ENCODE assay signal across 13 cellular contexts in the genomic region with DNA sequence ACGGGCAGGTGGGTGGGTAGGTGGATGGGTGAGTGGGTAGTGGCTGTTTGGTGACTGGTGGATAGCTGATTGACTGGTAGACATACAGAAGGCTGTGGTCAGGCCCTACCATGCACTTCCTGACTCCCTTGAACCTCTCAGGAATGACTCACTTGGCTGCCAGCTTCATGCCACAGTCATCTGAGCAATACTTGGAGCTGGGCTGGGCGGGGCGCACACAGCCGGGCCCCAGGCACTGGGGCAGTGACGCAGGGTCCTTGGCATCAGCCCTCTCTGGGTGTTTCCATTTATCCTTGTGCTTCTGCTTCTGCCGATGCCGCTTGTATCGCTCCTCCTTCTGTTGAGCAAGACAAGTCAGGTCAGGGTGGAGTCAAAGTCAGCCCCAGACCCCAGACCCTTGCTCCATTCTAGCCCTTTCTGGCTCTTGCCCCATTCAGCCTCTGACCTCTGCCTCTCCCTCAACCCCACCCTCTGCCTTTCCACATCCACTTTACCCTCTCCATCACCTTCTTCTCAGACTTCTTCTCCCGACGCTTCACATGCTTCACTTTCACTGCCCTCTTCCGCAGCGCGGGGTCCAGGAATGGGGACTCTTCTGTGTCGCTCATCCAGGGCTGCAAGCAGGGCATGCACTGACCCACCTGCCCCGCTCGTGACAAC. TPM values are rescaled to one million over a fixed set of nuclear protein-coding genes. Genes with fewer than 3 reads are reported as not detected.
DNase-seq lines count a peak whose midpoint lies in the region; ATAC-seq and TF ChIP-seq lines count a peak whose summit lies in the region.
"Had no signal": no experiment of that assay in that cellular context is flagged by ENCODE, and none has a peak within 500 bp of the region (broad histone marks: within the 10 kb centered on the region; RNA-seq: fewer than 3 reads in every experiment).

No MANE protein-coding gene starts in this region.

- H3K27me3 Mint-ChIP-seq in T-helper 17 cell, result no peaks in the 10 kb centered on the region

- no peak overlapping the region for H3K27ac Mint-ChIP-seq in T-helper 17 cell

- no peak overlapping the region for H3K9ac ChIP-seq in DND-41 (ENCODE audit: low read depth, low read length)

- H3K27me3 ChIP-seq in DND-41 (ENCODE audit: insufficient read depth, low read length, poor library complexity) (no peaks in the 10 kb centered on the region), esophagus (ENCODE audit: control insufficient read depth in 1 of 2, insufficient read depth in 2 of 2, low read length in 2 of 2) (no peaks in the 10 kb centered on the region), right atrium auricular region (no peaks in the 10 kb centered on the region)
- H3K27me3 ChIP-seq: esophagus muscularis mucosa, vagina had no signal

- DNase-seq in 8988T, result peak; percentile 66
- no peak for DNase-seq in DND-41
- no peak for DNase-seq in T-helper 17 cell
- DNase-seq in NCI-H748 treated with DMSO at 0.1 percent for 48 hours (lab: John Stamatoyannopoulos, UW), result no peak
- no peak for DNase-seq in right atrium auricular region (ENCODE audit: low spot score)
- no peak for DNase-seq in OCI-M1 (lab: John Stamatoyannopoulos, UW)
- DNase-seq: NCI-H1092 had no signal

- H3K4me1 ChIP-seq in DND-41 (ENCODE audit: insufficient read depth, low read length), result peaks cover 51% of the 10 kb centered on the region
- H3K4me1 ChIP-seq in esophagus (ENCODE audit: control insufficient read depth in 2 of 2, insufficient read depth in 2 of 2, low read length in 1 of 2), result peaks cover 4 to 24% of the 10 kb centered on the region in 2 donors
- peaks cover 0 to 35% of the 10 kb centered on the region in 2 donors for H3K4me1 ChIP-seq in right atrium auricular region

- H3K4me3 Mint-ChIP-seq in T-helper 17 cell, result peak overlapping the region; percentile 67

- peak overlapping the region; percentile 3; the same call in 1 of the 2 replicates for H3K4me2 ChIP-seq in DND-41 (ENCODE audit: insufficient read depth, low read length)
- H3K4me2 ChIP-seq: smooth muscle cell had no signal

- H3K27ac ChIP-seq in DND-41 (ENCODE audit: low read length), result no peak overlapping the region
- peak overlapping the region; percentile 9 to 83 for H3K27ac ChIP-seq in esophagus (ENCODE audit: low read depth in 2 of 2, low read length in 1 of 2)
- H3K27ac ChIP-seq in right atrium auricular region, result no peak overlapping the region
- H3K27ac ChIP-seq: esophagus muscularis mucosa, HL-60, vagina had no signal

- H4K20me1 ChIP-seq in DND-41 (ENCODE audit: insufficient read depth, low read length), result peaks cover 6% of the 10 kb centered on the region; the same call in 1 of the 2 replicates

- H3K36me3 ChIP-seq in DND-41 (ENCODE audit: insufficient read depth, low read length) (peaks cover 57% of the 10 kb centered on the region), esophagus (ENCODE audit: control insufficient read depth in 2 of 2, insufficient read depth in 2 of 2, low read length in 1 of 2) (peaks cover 11 to 34% of the 10 kb centered on the region in 2 donors), right atrium auricular region (peaks cover 34% of the 10 kb centered on the region)

- no peak overlapping the region for H2AFZ ChIP-seq in DND-41 (ENCODE audit: low read depth, low read length)

- peaks cover 24% of the 10 kb centered on the region for H3K36me3 Mint-ChIP-seq in T-helper 17 cell (ENCODE audit: low read depth)

- H3K4me3 ChIP-seq in DND-41 (ENCODE audit: low read depth in 1 of 2, low read length in 2 of 2) (no peak overlapping the region), esophagus (ENCODE audit: low read depth in 1 of 2, low read length in 2 of 2) (no peak overlapping the region), right atrium auricular region (no peak overlapping the region)
- H3K4me3 ChIP-seq: esophagus muscularis mucosa, smooth muscle cell, vagina had no signal

- peaks cover 57% of the 10 kb centered on the region for H3K79me2 ChIP-seq in DND-41 (ENCODE audit: insufficient read depth, low read length)

- no peak for TF ChIP-seq CTCF in DND-41 (IDR thresholded peaks at IDR 0.05; ENCODE audit: borderline replicate concordance, extremely low read depth, low read length, poor library complexity, severe bottlenecking)
- no peak for TF ChIP-seq CTCF in right atrium auricular region (IDR thresholded peaks at IDR 0.05)

- peaks cover 51% of the 10 kb centered on the region for H3K4me1 Mint-ChIP-seq in T-helper 17 cell

- ATAC-seq in DND-41 (ENCODE audit: insufficient read depth, low read depth) (no peak), T-helper 17 cell (no peak), HG02678 (IDR thresholded peaks at IDR 0.05; ENCODE audit: unreplicated experiment) (no peak)

- WGBS in esophagus, 2 donors, result 74 to 79% methylated on average over 16 of the region's 16 CpGs

- H3K9me3 ChIP-seq in DND-41 (ENCODE audit: insufficient read depth, low read length, severe bottlenecking) (no peaks in the 10 kb centered on the region), T-helper 17 cell (ENCODE audit: control insufficient read depth, low read length, poor library complexity, severe bottlenecking) (no peaks in the 10 kb centered on the region), esophagus (ENCODE audit: control insufficient read depth in 2 of 2, insufficient read depth in 1 of 2, low read depth in 1 of 2, low read length in 1 of 2) (no peaks in the 10 kb centered on the region), right atrium auricular region (no peaks in the 10 kb centered on the region)
- H3K9me3 ChIP-seq: esophagus muscularis mucosa, vagina had no signal

RNA-seq across cellular contexts. Expression of a gene that starts 3.0 kb away (rescaled TPM):
- 10 to 100 TPM; 88.9 to 89.1 TPM for total RNA-seq in T-helper 17 cell
- 10 to 100 TPM; 32.5 to 34.8 TPM for polyA plus RNA-seq in esophagus
- 10 to 100 TPM; 47.9 to 77.1 TPM for total RNA-seq in right atrium auricular region

RNA-seq across cellular contexts. Expression of a gene that starts 3.1 kb away (rescaled TPM):
- total RNA-seq in T-helper 17 cell (100 to 1,000 TPM; 118 to 129 TPM), right atrium auricular region (10 to 100 TPM; 17.1 to 38.3 TPM)
- polyA plus RNA-seq in esophagus, result 10 to 100 TPM; 51.1 to 81.5 TPM

RNA-seq across cellular contexts. Expression of a gene that starts 18.1 kb away (rescaled TPM):
- total RNA-seq in T-helper 17 cell, result under 1 TPM; 0.42 to 0.70 TPM
- polyA plus RNA-seq in esophagus, result under 1 TPM; 0.13 to 0.33 TPM
- total RNA-seq in right atrium auricular region, result under 1 TPM in 1 of 2 donors, not detected in 1; 0.30 TPM
- total RNA-seq: vagina had no signal

Comparison
In these comparisons a context has a peak if more than half of its experiments do, and no peak if none do; other contexts are left out.
1. H3K27ac ChIP-seq: peak in esophagus (2 of 2); none in DND-41 (single experiment) and right atrium auricular region (0 of 2).